1 cellular context compared by ENCODE assay signal in the genomic region with DNA sequence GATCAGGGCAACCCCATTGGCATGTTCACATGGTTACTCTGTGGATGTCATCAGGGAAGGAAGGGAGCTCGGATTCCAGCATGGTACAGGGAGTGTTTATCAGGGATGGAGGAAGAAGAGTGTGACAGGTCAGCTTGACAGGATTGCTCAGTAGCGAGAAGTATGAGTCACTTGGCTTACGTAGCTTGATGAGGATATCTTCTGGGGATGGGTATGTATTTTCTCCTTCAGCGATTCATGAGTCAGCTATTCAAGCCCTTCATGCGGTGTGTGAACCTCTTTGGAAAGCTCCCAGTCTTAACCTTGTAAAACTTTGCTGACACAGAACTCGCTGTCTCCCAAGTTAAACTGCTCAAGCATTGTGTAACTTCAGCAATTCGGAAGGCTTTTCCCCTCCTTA.
A peak's percentile ranks its signal among the peaks of the same experiment; 100 is the strongest.
TF ChIP-seq lines count a peak whose summit lies in the region.

No MANE protein-coding gene starts in this region.

TF ChIP-seq in HCT116, 20 proteins besides CTCF, POLR2A, EP300 and RAD21 (continued from another document):
- TF ChIP-seq REST (IDR thresholded peaks at IDR 0.05; ENCODE audit: low read depth) = no peak
- no peak for TF ChIP-seq ELF1 (IDR thresholded peaks at IDR 0.05; ENCODE audit: borderline replicate concordance, low read depth)
- TF ChIP-seq TCF7L2 (IDR thresholded peaks at IDR 0.05; ENCODE audit: borderline replicate concordance, extremely low read depth, insufficient read depth, insufficient read length) = no peak
- TF ChIP-seq EGR1 (IDR thresholded peaks at IDR 0.05; ENCODE audit: low read depth) = no peak
- TF ChIP-seq, protein P1, sequence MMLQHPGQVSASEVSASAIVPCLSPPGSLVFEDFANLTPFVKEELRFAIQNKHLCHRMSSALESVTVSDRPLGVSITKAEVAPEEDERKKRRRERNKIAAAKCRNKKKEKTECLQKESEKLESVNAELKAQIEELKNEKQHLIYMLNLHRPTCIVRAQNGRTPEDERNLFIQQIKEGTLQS (IDR thresholded peaks at IDR 0.05) = 0 out of 2 replicates have a peak, but pooled peaks have one; percentile 46
- TF ChIP-seq SP1 (IDR thresholded peaks at IDR 0.05; ENCODE audit: low read depth) = peak; percentile 40; the same call in 1 of the 2 replicates
- no peak for TF ChIP-seq EZH2phosphoT487 (IDR thresholded peaks at IDR 0.05; ENCODE audit: borderline replicate concordance)
